ENCODE assay signal across 5 cellular contexts in the genomic region with DNA sequence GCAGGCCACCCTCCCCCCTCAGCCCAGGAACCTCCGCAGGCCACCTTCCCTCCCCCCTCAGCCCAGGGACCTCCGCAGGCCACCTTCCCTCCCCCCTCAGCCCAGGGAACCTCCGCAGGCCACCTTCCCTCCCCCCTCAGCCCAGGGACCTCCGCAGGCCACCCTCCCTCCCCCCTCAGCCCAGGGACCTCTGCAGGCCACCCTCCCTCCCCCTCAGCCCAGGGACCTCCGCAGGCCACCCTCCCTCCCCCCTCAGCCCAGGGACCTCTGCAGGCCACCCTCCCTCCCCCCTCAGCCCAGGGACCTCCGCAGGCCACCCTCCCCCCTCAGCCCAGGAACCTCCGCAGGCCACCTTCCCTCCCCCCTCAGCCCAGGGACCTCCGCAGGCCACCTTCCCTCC. TPM values are rescaled to one million over a fixed set of nuclear protein-coding genes. Genes with fewer than 3 reads are reported as not detected.
"Had no signal": no experiment of that assay in that cellular context is flagged by ENCODE, and none has a peak within 500 bp of the region (broad histone marks: within the 10 kb centered on the region; RNA-seq: fewer than 3 reads in every experiment).

No MANE protein-coding gene starts in this region.

RNA-seq across cellular contexts. Expression of gene NEU4, which starts 2.8 kb away (rescaled TPM):
- total RNA-seq: HT1080, IMR-90 had no signal
- polyA plus RNA-seq: IMR-90 had no signal

RNA-seq across cellular contexts. Expression of gene GAL3ST2, which starts 29.6 kb away (rescaled TPM):
- total RNA-seq: H1, HT1080, IMR-90 had no signal
- polyA plus RNA-seq: H1, K562 had no signal

RNA-seq across cellular contexts. Expression of gene PDCD1, which starts 52.5 kb away (rescaled TPM):
- total RNA-seq: HFFc6, HT1080, IMR-90 had no signal
- polyA plus RNA-seq: IMR-90 had no signal
